1 cellular context compared by ENCODE assay signal in genomic region chr1:201363455-201363854, GRCh38.
TF ChIP-seq lines count a peak whose summit lies in the region.

No MANE protein-coding gene starts in this region.

TF ChIP-seq in K562, 482 proteins besides CTCF, POLR2A, EP300 and RAD21:
- TF ChIP-seq ASH1L (IDR thresholded peaks at IDR 0.05; ENCODE audit: borderline replicate concordance, low read depth, partially characterized antibody): no peak
- TF ChIP-seq POLR2H (tag; IDR thresholded peaks at IDR 0.05; ENCODE audit: low read depth): no peak
- no peak for TF ChIP-seq NFE2L1 (tag; IDR thresholded peaks at IDR 0.05; ENCODE audit: borderline replicate concordance, low read depth)
- TF ChIP-seq HMGXB4 (CRISPR knock-in tag; IDR thresholded peaks at IDR 0.05): no peak
- no peak for TF ChIP-seq DPF2 (IDR thresholded peaks at IDR 0.05)
- TF ChIP-seq ZNF76 (CRISPR knock-in tag; IDR thresholded peaks at IDR 0.05; ENCODE audit: borderline replicate concordance): no peak
- TF ChIP-seq ZNF507 (tag; conservative IDR thresholded peaks at IDR 0.05): no peak
- no peak for TF ChIP-seq DDX20 (tag; IDR thresholded peaks at IDR 0.05; ENCODE audit: low read depth)
- TF ChIP-seq ZFP1 (CRISPR knock-in tag; IDR thresholded peaks at IDR 0.05): no peak
- TF ChIP-seq GATAD2A (IDR thresholded peaks at IDR 0.05): no peak
- no peak for TF ChIP-seq SAFB (IDR thresholded peaks at IDR 0.05; ENCODE audit: borderline replicate concordance, low read depth, low read length)
- no peak for TF ChIP-seq NUFIP1 (IDR thresholded peaks at IDR 0.05; ENCODE audit: partially characterized antibody)
